Comparison of ENCODE assay signal across 10 cellular contexts in the genomic region with DNA sequence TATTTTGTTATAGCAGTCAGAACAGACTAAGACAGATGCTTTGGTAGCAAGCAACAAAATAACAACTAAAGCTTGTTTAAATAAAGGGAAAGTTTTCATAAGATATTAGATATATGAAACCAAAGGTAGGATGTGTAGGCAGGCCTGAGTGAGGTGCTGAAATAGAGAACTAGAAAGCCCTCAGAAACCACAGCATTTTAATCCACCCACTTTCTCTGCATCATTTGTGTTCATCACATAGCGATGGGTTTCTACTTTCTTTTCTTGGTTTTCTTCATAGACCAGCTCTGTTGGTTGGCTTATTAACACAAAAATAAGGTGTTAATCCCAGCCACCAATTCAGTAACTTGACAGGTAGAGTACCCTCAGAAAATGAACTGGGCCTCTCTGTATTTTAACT. TPM values are rescaled to one million over a fixed set of nuclear protein-coding genes. Genes with fewer than 3 reads are reported as not detected.
DNase-seq lines count a peak whose midpoint lies in the region; ATAC-seq and TF ChIP-seq lines count a peak whose summit lies in the region.
"Had no signal": no experiment of that assay in that cellular context is flagged by ENCODE, and none has a peak within 500 bp of the region (broad histone marks: within the 10 kb centered on the region; RNA-seq: fewer than 3 reads in every experiment).

No MANE protein-coding gene starts in this region.

- intact Hi-C loops in posterior vena cava (cut with DNase I): no loop called here

- no peak for TF ChIP-seq POLR2A in GM18505 (IDR thresholded peaks at IDR 0.05; ENCODE audit: borderline replicate concordance, extremely low read depth, insufficient read depth, insufficient read length)

- TF ChIP-seq CTCF in omental fat pad (IDR thresholded peaks at IDR 0.05): no peak

- ATAC-seq in GM18505 (IDR thresholded peaks at IDR 0.05; ENCODE audit: unreplicated experiment) (peak; percentile 100), GM19438 (IDR thresholded peaks at IDR 0.05; ENCODE audit: low read depth, unreplicated experiment) (peak; percentile 96), HG02852 (IDR thresholded peaks at IDR 0.05; ENCODE audit: unreplicated experiment) (peak; percentile 100), HG03521 (IDR thresholded peaks at IDR 0.05; ENCODE audit: unreplicated experiment) (peak; percentile 99), omental fat pad (ENCODE audit: low FRiP score) (no peak)

- DNase-seq in omental fat pad (ENCODE audit: low spot score) (no peak), T1000 (lab: John Stamatoyannopoulos, UW) (no peak), posterior vena cava (ENCODE audit: low spot score) (no peak), NCI-H748 (lab: John Stamatoyannopoulos, UW; ENCODE audit: unreplicated experiment) (no peak)
- DNase-seq: activated CD4-positive, alpha-beta T cell treated with anti-CD3 and anti-CD28 coated beads, Interleukin-2, amount 50 U/mL, for 4 hours; stomach had no signal

RNA-seq across cellular contexts. Expression of a gene that starts 58.6 kb away (rescaled TPM):
- total RNA-seq in omental fat pad (1,000 to 10,000 TPM; 1,604 to 2,733 (median 2,024) TPM), posterior vena cava (100 to 1,000 TPM; 813 to 932 TPM)
